4 cellular contexts compared by ENCODE assay signal in genomic region chr1:121252656-121253055, GRCh38.
DNase-seq lines count a peak whose midpoint lies in the region; ATAC-seq, FAIRE-seq and TF ChIP-seq lines count a peak whose summit lies in the region.
"Not testable (repeated sequence)": the region's sequence is repeated elsewhere in the genome, so short reads cannot be mapped to it uniquely, and the experiment has no call there.

No MANE protein-coding gene starts in this region.

- H3K4me1 ChIP-seq in PC-9 (replicated peaks; ENCODE audit: insufficient read depth); HepG2 (ENCODE audit: insufficient read depth, low read length); right lobe of liver: not testable (repeated sequence)

- not testable (repeated sequence) for TF ChIP-seq RAD21 in HepG2 (CRISPR knock-in tag; IDR thresholded peaks at IDR 0.05)

- TF ChIP-seq POLR2A in HepG2 (IDR thresholded peaks at IDR 0.05; ENCODE audit: insufficient read depth in 1 of 2, low read depth in 2 of 2, low read length in 2 of 2); right lobe of liver (IDR thresholded peaks at IDR 0.05): not testable (repeated sequence)

- H3K4me2 ChIP-seq in PC-9; HepG2 (ENCODE audit: low read depth, low read length): not testable (repeated sequence)

- ATAC-seq in left lobe of liver: peak; percentile 79
- peak; percentile 41; the same call in 1 of the 3 replicates for ATAC-seq in HepG2
- peak; percentile 56 to 91 (median 78) for ATAC-seq in right lobe of liver

- not testable (repeated sequence) for H2AFZ ChIP-seq in PC-9; HepG2 (ENCODE audit: low read length)

- not testable (repeated sequence) for TF ChIP-seq CTCF in PC-9 (conservative IDR thresholded peaks at IDR 0.05); HepG2 (CRISPR knock-in tag; IDR thresholded peaks at IDR 0.05); right lobe of liver (IDR thresholded peaks at IDR 0.05)

- not testable (repeated sequence) for H3K9ac ChIP-seq in HepG2 (ENCODE audit: insufficient read depth, low read depth, low read length)

- not testable (repeated sequence) for H3K9me2 ChIP-seq in PC-9 (ENCODE audit: insufficient read depth)

- POLR2A ChIA-PET in PC-9 (lab: Charles Lee; ENCODE audit: unreplicated experiment); HepG2 (lab: Yijun Ruan, JAX): not testable (repeated sequence)

- not testable (repeated sequence) for H3K36me3 ChIP-seq in PC-9 (ENCODE audit: low read depth); HepG2 (replicated peaks in 1 of 2; ENCODE audit: control insufficient read depth in 1 of 2, insufficient read depth in 2 of 2, low read length in 2 of 2); right lobe of liver

- CTCF ChIA-PET in PC-9 (lab: Charles Lee); HepG2 (lab: Yijun Ruan, JAX; ENCODE audit: low intra/inter-chr PET ratio, low total read pairs): not testable (repeated sequence)

- not testable (repeated sequence) for H3K4me3 ChIP-seq in PC-9; HepG2 (replicated peaks in 1 of 3; ENCODE audit: insufficient read depth in 1 of 3, low read depth in 2 of 3, low read length in 3 of 3); right lobe of liver

- not testable (repeated sequence) for H3K9me3 ChIP-seq in PC-9 (ENCODE audit: insufficient read depth, low read depth); HepG2 (ENCODE audit: low read length); right lobe of liver

- H4K20me1 ChIP-seq in PC-9 (ENCODE audit: insufficient read depth); HepG2 (ENCODE audit: insufficient read depth, low read length): not testable (repeated sequence)

- intact Hi-C loops in PC-9 (cut with micrococcal nuclease; ENCODE audit: unreplicated experiment); HepG2 (cut with micrococcal nuclease; ENCODE audit: unreplicated experiment); right lobe of liver (cut with DNase I): not testable (repeated sequence)

- not testable (repeated sequence) for DNase-seq in PC-9; left lobe of liver (ENCODE audit: low spot score); HepG2 (ENCODE audit: low spot score); right lobe of liver

- not testable (repeated sequence) for FAIRE-seq in HepG2 (lab: Jason Lieb, UNC)

- in situ Hi-C loops in HepG2 (cut with HindIII; ENCODE audit: extremely low pct_ligation_motif_present, low pct_unique_long_range_greater_than_20kb): not testable (repeated sequence)

- H3K79me2 ChIP-seq in PC-9 (ENCODE audit: low read depth); HepG2 (ENCODE audit: insufficient read depth, low read length): not testable (repeated sequence)

- H3K27me3 ChIP-seq in PC-9 (ENCODE audit: insufficient read depth, low read depth); HepG2 (ENCODE audit: control insufficient read depth in 1 of 2, insufficient read depth in 2 of 2, low read length in 2 of 2); right lobe of liver: not testable (repeated sequence)

- not testable (repeated sequence) for H3K27ac ChIP-seq in PC-9; HepG2 (ENCODE audit: extremely low read length, insufficient read depth, low read length); right lobe of liver

- BruUV-seq in PC-9 (replicated peaks; lab: Mats Ljungman, UMichigan): TSS peak; percentile 21
- not testable (repeated sequence) for BruUV-seq in HepG2 (replicated peaks; lab: Mats Ljungman, UMichigan)

- H3F3A ChIP-seq in PC-9 (ENCODE audit: insufficient read depth, low read depth): not testable (repeated sequence)

- not testable (repeated sequence) for TF ChIP-seq EP300 in HepG2 (IDR thresholded peaks at IDR 0.05; ENCODE audit: low read depth in 2 of 2, low read length in 2 of 2); HepG2 (CRISPR knock-in tag; IDR thresholded peaks at IDR 0.05; ENCODE audit: borderline replicate concordance)

- WGBS in HepG2 (ENCODE audit: low lambda C conversion rate): no CpG with 5 or more reads among the region's 4 CpGs
- no CpG with 5 or more reads among the region's 4 CpGs for WGBS in right lobe of liver (ENCODE audit: insufficient coverage, low coverage, low lambda C conversion rate, missing lambda C conversion rate)
